ENCODE assay signal across 9 cellular contexts in genomic region chr20:61387204-61387958, GRCh38.
DNase-seq lines count a peak whose midpoint lies in the region; ATAC-seq lines count a peak whose summit lies in the region.
"Had no signal": no experiment of that assay in that cellular context is flagged by ENCODE, and none has a peak within 500 bp of the region (broad histone marks: within the 10 kb centered on the region; RNA-seq: fewer than 3 reads in every experiment).

No MANE protein-coding gene starts in this region.

- peak overlapping the region in 2 of 10 donors; percentile 0 to 53 for H3K4me3 Mint-ChIP-seq in naive thymus-derived CD8-positive, alpha-beta T cell

- peak; percentile 14 for DNase-seq in stimulated activated CD4-positive, alpha-beta T cell treated with anti-CD3 and anti-CD28 coated beads, Interleukin-12 subunit alpha, Interleukin-12 subunit beta, amount 100 ng/mL, for 4 hours
- no peak for DNase-seq in stimulated activated CD4-positive, alpha-beta T cell treated with anti-CD3 and anti-CD28 coated beads, Interleukin-4, amount 100 ng/mL, for 1 hour
- peak; percentile 27 for DNase-seq in SK-MEL-5 (ENCODE audit: low read depth, low spot score)
- peak; percentile 37 for DNase-seq in hepatic stellate cell (ENCODE audit: low spot score)
- no peak for DNase-seq in NCI-H1436 (lab: John Stamatoyannopoulos, UW)
- no peak for DNase-seq in NCI-H2107 (lab: John Stamatoyannopoulos, UW)
- DNase-seq in naive thymus-derived CD8-positive, alpha-beta T cell = no peak
- no peak for DNase-seq in medulla oblongata (ENCODE audit: extremely low spot score)
- DNase-seq: activated effector memory CD4-positive, alpha-beta T cell treated with anti-CD3 and anti-CD28 coated beads, Interleukin-2, amount 50 U/mL, for 16 hours had no signal

- ATAC-seq in naive thymus-derived CD8-positive, alpha-beta T cell = no peak

- H3K4me1 Mint-ChIP-seq in naive thymus-derived CD8-positive, alpha-beta T cell = peaks cover 0 to 7% (median 0%) of the 10 kb centered on the region in 4 donors

- H3K27ac Mint-ChIP-seq in naive thymus-derived CD8-positive, alpha-beta T cell = peak overlapping the region in 1 of 10 donors; percentile 65

- in situ Hi-C loops in SK-MEL-5 (cut with HindIII; ENCODE audit: low pct_unique_long_range_greater_than_20kb, low sequenced_read_pairs) = no loop called here

- H3K27me3 Mint-ChIP-seq in naive thymus-derived CD8-positive, alpha-beta T cell = peaks cover 1 to 26% (median 18%) of the 10 kb centered on the region in 5 donors

- H3K36me3 Mint-ChIP-seq in naive thymus-derived CD8-positive, alpha-beta T cell = peaks cover 0 to 5% (median 0%) of the 10 kb centered on the region in 3 donors

- peaks cover 0 to 16% (median 3%) of the 10 kb centered on the region in 9 donors for H3K9me3 Mint-ChIP-seq in naive thymus-derived CD8-positive, alpha-beta T cell

- POLR2A ChIA-PET in naive thymus-derived CD8-positive, alpha-beta T cell (lab: Charles Lee) = no interaction called here

Comparison
In these comparisons a context has a peak if more than half of its experiments do, and no peak if none do; other contexts are left out.
1. DNase-seq: peak in stimulated activated CD4-positive, alpha-beta T cell treated with anti-CD3 and anti-CD28 coated beads, Interleukin-12 subunit alpha, Interleukin-12 subunit beta, amount 100 ng/mL, for 4 hours (single experiment), SK-MEL-5 (single experiment) and hepatic stellate cell (single experiment); none in stimulated activated CD4-positive, alpha-beta T cell treated with anti-CD3 and anti-CD28 coated beads, Interleukin-4, amount 100 ng/mL, for 1 hour (single experiment), NCI-H1436 (single experiment), NCI-H2107 (single experiment), naive thymus-derived CD8-positive, alpha-beta T cell (0 of 10) and medulla oblongata (single experiment).